Comparison of ENCODE assay signal across 8 cellular contexts in the genomic region with DNA sequence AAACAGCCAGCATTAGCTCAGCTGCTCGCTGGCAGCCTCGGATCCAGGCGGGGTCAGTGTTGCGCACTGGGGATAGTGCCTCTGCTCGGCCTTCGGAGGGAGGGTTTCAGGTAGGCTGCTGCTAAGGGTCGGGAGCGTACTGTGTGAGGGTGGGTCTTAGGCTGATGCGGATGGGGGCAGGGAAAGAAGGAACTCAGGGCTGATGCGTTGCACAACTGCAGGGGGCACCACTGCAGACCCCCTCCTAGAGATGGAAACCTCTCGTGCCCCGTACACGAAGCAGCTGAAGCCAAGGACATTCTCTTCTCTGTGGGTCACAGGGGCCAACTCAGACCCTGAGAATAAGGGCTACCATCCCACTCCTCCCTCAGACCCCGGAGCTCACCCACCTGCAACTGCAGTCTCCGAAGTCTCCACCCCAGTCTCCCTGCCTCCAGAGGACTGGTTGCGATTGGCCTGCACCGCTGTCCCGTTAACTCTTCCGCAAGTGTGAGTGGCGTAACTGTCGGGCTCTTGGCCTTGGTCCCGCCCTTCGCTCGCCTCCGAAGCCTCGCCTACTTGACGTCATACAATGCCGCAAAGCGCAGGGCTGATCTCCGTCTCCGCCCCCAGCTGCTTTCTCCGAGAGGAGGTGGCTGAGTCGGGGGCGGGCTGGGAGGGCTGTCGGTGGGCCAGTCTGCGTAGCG. TPM values are rescaled to one million over a fixed set of nuclear protein-coding genes. Genes with fewer than 3 reads are reported as not detected.
DNase-seq lines count a peak whose midpoint lies in the region; ATAC-seq, FAIRE-seq and TF ChIP-seq lines count a peak whose summit lies in the region.

A gene with protein sequence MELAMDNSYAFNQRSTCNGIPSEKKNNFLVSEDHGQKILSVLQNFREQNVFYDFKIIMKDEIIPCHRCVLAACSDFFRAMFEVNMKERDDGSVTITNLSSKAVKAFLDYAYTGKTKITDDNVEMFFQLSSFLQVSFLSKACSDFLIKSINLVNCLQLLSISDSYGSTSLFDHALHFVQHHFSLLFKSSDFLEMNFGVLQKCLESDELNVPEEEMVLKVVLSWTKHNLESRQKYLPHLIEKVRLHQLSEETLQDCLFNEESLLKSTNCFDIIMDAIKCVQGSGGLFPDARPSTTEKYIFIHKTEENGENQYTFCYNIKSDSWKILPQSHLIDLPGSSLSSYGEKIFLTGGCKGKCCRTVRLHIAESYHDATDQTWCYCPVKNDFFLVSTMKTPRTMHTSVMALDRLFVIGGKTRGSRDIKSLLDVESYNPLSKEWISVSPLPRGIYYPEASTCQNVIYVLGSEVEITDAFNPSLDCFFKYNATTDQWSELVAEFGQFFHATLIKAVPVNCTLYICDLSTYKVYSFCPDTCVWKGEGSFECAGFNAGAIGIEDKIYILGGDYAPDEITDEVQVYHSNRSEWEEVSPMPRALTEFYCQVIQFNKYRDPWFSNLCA (minus strand): TSS at position 425 of the 686 bp plus-strand sequence. CDS start 18,250 bp downstream, outside the sequence.

- CTCF ChIA-PET in T-cell (lab: Charles Lee) = interaction anchor here (0.6 to 1.2 kb wide), 7 partner anchors 9 to 1486 kb away, joined by 3 to 8 read pairs (median 3); no protein-coding TSS in a partner anchor

- POLR2A ChIA-PET in T-cell (lab: Charles Lee) = interaction anchor here (0.6 to 0.7 kb wide), 4 partner anchors 9 to 1372 kb away, joined by 3 to 6 read pairs (median 4); no protein-coding TSS in a partner anchor

- H3K9me3 Mint-ChIP-seq in T-cell (no peaks in the 10 kb centered on the region), type B pancreatic cell (no peaks in the 10 kb centered on the region)

- TF ChIP-seq POLR2A in GM12892 (IDR thresholded peaks at IDR 0.05; ENCODE audit: low read depth, low read length) = peak; percentile 26; the same call in 1 of the 2 replicates

- H3K9me3 ChIP-seq in heart right ventricle = no peaks in the 10 kb centered on the region

- peak within 1 kb of the TSS; percentile 94 to 98 (median 97) for H3K4me3 Mint-ChIP-seq in T-cell
- H3K4me3 Mint-ChIP-seq in type B pancreatic cell = peak within 1 kb of the TSS; percentile 93

- FAIRE-seq in GM12892 (lab: Jason Lieb, UNC) = peak; percentile 100

- peak within 1 kb of the TSS; percentile 85 to 99 (median 95) for H3K27ac ChIP-seq in heart right ventricle

- H3K4me1 Mint-ChIP-seq in T-cell = peaks cover 59 to 70% (median 67%) of the 10 kb centered on the region in 3 donors
- H3K4me1 Mint-ChIP-seq in type B pancreatic cell (ENCODE audit: unreplicated experiment) = peaks cover 27% of the 10 kb centered on the region

- peak within 1 kb of the TSS; percentile 96 to 97 for H3K27ac Mint-ChIP-seq in T-cell
- peak within 1 kb of the TSS; percentile 92 for H3K27ac Mint-ChIP-seq in type B pancreatic cell

- intact Hi-C loops in heart right ventricle (cut with DNase I) = loop anchor here in 8 of 10 donors (1.0 to 5.0 kb wide), 3 partner anchors 54 to 55 kb away; partner anchors contain the start of gene MSANTD4 (in 8 of the 8)

- no peaks in the 10 kb centered on the region for H3K27me3 ChIP-seq in heart right ventricle

- ATAC-seq in HG02884 (IDR thresholded peaks at IDR 0.05; ENCODE audit: unreplicated experiment) (peak; percentile 93), T-cell (replicated peaks in 1 of 4) (peak; percentile 91 to 93 (median 92)), heart right ventricle (peak; percentile 98 to 100 (median 98))

- H3K27me3 Mint-ChIP-seq in T-cell (no peaks in the 10 kb centered on the region), type B pancreatic cell (no peaks in the 10 kb centered on the region)

- 0% methylated on average over 37 of the region's 37 CpGs for WGBS in heart right ventricle, 2 donors

- peaks cover 28% of the 10 kb centered on the region for H3K36me3 Mint-ChIP-seq in T-cell
- peaks cover 23% of the 10 kb centered on the region for H3K36me3 Mint-ChIP-seq in type B pancreatic cell

- peak within 1 kb of the TSS; percentile 59 to 97 (median 85) for H3K4me3 ChIP-seq in heart right ventricle

- H3K36me3 ChIP-seq in heart right ventricle = peaks cover 0 to 33% (median 6%) of the 10 kb centered on the region in 9 donors

- H3K4me1 ChIP-seq in heart right ventricle = peaks cover 0 to 55% (median 48%) of the 10 kb centered on the region in 9 donors

- TF ChIP-seq CTCF in heart right ventricle (IDR thresholded peaks at IDR 0.05) (peak in 5 of 9 donors; percentile 31 to 58 (median 49)), type B pancreatic cell (conservative IDR thresholded peaks at IDR 0.05) (peak; percentile 66)

- DNase-seq in GM12892 (ENCODE audit: insufficient read length) (peak; percentile 60), NCI-H146 (lab: John Stamatoyannopoulos, UW) (peak; percentile 99), T-cell (peak; percentile 93 to 99 (median 99)), amniotic epithelial cell (ENCODE audit: low read depth) (peak; percentile 99), heart right ventricle (peak; percentile 98 to 99), pons (ENCODE audit: low spot score) (peak; percentile 100), type B pancreatic cell (ENCODE audit: extremely low spot score, unreplicated experiment) (peak; percentile 97)

RNA-seq across cellular contexts. Expression of the gene that starts here (rescaled TPM):
- polyA plus RNA-seq in GM12892 (2012; ENCODE audit: missing spikeins) = 6.1 TPM
- 10 to 100 TPM in 4 of 5 donors, 1 to 10 TPM in 1; 4.3 to 16.5 (median 11.5) TPM for total RNA-seq in T-cell
- total RNA-seq in heart right ventricle = 10 to 100 TPM in 3 of 10 donors, 1 to 10 TPM in 7; 6.3 to 13.8 (median 9.1) TPM
- polyA plus RNA-seq in heart right ventricle = 1 to 10 TPM; 4.2 to 5.0 TPM
- 2.9 and 8.6 TPM in 2 replicates for total RNA-seq in type B pancreatic cell (ENCODE audit: low replicate concordance)

Comparison
In these comparisons a context has a peak if more than half of its experiments do, and no peak if none do; other contexts are left out.
1. Peak in every context shown above with its lines: DNase-seq, ATAC-seq, H3K4me3 ChIP-seq and H3K27ac ChIP-seq.